In genomic region chr22:23800297-23801237, GRCh38 we compare ENCODE assay signal across 1 cellular context.
TF ChIP-seq lines count a peak whose summit lies in the region.

No MANE protein-coding gene starts in this region.

TF ChIP-seq in SK-N-SH, 30 proteins besides CTCF, POLR2A, EP300 and RAD21 (continued from another document):
- TF ChIP-seq, protein P1, sequence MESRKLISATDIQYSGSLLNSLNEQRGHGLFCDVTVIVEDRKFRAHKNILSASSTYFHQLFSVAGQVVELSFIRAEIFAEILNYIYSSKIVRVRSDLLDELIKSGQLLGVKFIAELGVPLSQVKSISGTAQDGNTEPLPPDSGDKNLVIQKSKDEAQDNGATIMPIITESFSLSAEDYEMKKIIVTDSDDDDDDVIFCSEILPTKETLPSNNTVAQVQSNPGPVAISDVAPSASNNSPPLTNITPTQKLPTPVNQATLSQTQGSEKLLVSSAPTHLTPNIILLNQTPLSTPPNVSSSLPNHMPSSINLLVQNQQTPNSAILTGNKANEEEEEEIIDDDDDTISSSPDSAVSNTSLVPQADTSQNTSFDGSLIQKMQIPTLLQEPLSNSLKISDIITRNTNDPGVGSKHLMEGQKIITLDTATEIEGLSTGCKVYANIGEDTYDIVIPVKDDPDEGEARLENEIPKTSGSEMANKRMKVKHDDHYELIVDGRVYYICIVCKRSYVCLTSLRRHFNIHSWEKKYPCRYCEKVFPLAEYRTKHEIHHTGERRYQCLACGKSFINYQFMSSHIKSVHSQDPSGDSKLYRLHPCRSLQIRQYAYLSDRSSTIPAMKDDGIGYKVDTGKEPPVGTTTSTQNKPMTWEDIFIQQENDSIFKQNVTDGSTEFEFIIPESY (IDR thresholded peaks at IDR 0.05; ENCODE audit: borderline replicate concordance, low read depth): no peak
- TF ChIP-seq, protein P2, sequence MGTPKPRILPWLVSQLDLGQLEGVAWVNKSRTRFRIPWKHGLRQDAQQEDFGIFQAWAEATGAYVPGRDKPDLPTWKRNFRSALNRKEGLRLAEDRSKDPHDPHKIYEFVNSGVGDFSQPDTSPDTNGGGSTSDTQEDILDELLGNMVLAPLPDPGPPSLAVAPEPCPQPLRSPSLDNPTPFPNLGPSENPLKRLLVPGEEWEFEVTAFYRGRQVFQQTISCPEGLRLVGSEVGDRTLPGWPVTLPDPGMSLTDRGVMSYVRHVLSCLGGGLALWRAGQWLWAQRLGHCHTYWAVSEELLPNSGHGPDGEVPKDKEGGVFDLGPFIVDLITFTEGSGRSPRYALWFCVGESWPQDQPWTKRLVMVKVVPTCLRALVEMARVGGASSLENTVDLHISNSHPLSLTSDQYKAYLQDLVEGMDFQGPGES (IDR thresholded peaks at IDR 0.05; ENCODE audit: low read depth, low read length): no peak
- TF ChIP-seq EZH2phosphoT487 (IDR thresholded peaks at IDR 0.05; ENCODE audit: borderline replicate concordance, low read depth) (no peak), POLR2AphosphoS5 (IDR thresholded peaks at IDR 0.05; ENCODE audit: low read depth, low read length) (no peak), RXRA (IDR thresholded peaks at IDR 0.05; ENCODE audit: borderline replicate concordance, low read depth) (no peak)
TF ChIP-seq in SK-N-SH: peak in this region for 0.
